ENCODE assay signal across 17 cellular contexts in genomic region chr7:76423666-76424412, GRCh38. TPM values are rescaled to one million over a fixed set of nuclear protein-coding genes. Genes with fewer than 3 reads are reported as not detected.
DNase-seq lines count a peak whose midpoint lies in the region; ATAC-seq and TF ChIP-seq lines count a peak whose summit lies in the region.
"Had no signal": no experiment of that assay in that cellular context is flagged by ENCODE, and none has a peak within 500 bp of the region (broad histone marks: within the 10 kb centered on the region; RNA-seq: fewer than 3 reads in every experiment).

No MANE protein-coding gene starts in this region.

- H3K9me3 ChIP-seq in HEK293 (ENCODE audit: control insufficient read depth, insufficient read depth, low read depth, low read length), result no peaks in the 10 kb centered on the region
- H3K9me3 ChIP-seq in T-helper 17 cell (ENCODE audit: control insufficient read depth, low read length, poor library complexity, severe bottlenecking), result no peaks in the 10 kb centered on the region
- H3K9me3 ChIP-seq: neutrophil had no signal

- ATAC-seq in T-helper 17 cell (no peak), foreskin keratinocyte (no peak)

- no peak overlapping the region for H3K27ac ChIP-seq in HEK293 (ENCODE audit: extremely low read depth, low read depth, low read length)
- peak overlapping the region; percentile 96 for H3K27ac ChIP-seq in foreskin keratinocyte
- H3K27ac ChIP-seq: neutrophil had no signal

- intact Hi-C loops in activated naive CD4-positive, alpha-beta T cell treated with anti-CD3 and anti-CD28 coated beads for 36 hours (cut with micrococcal nuclease), result no loop called here

- no peaks in the 10 kb centered on the region for H3K36me3 Mint-ChIP-seq in T-helper 17 cell (ENCODE audit: low read depth)
- H3K36me3 Mint-ChIP-seq in activated naive CD4-positive, alpha-beta T cell treated with anti-CD3 and anti-CD28 coated beads for 36 hours (ENCODE audit: low read depth), result no peaks in the 10 kb centered on the region

- H3K36me3 ChIP-seq in HEK293 (ENCODE audit: control insufficient read depth in 2 of 2, insufficient read depth in 1 of 2, low read length in 2 of 2), result no peaks in the 10 kb centered on the region
- H3K36me3 ChIP-seq: neutrophil had no signal

- peaks cover 20% of the 10 kb centered on the region for H3K4me1 Mint-ChIP-seq in T-helper 17 cell
- peaks cover 5% of the 10 kb centered on the region for H3K4me1 Mint-ChIP-seq in activated naive CD4-positive, alpha-beta T cell treated with anti-CD3 and anti-CD28 coated beads for 36 hours (ENCODE audit: low read depth)

- H3K9me3 Mint-ChIP-seq in activated naive CD4-positive, alpha-beta T cell treated with anti-CD3 and anti-CD28 coated beads for 36 hours, result no peaks in the 10 kb centered on the region
- H3K9me3 Mint-ChIP-seq: stimulated activated naive CD8-positive, alpha-beta T cell treated with anti-CD3 and anti-CD28 coated beads, Interleukin-15, Interleukin-2, amounts not matched to agents 100 ng/mL and 50 ng/mL, for 24 hours had no signal

- no peaks in the 10 kb centered on the region for H3K27me3 ChIP-seq in foreskin keratinocyte
- H3K27me3 ChIP-seq: neutrophil had no signal

- CTCF ChIA-PET in HEK293 (lab: Yijun Ruan, JAX), result interaction anchor here (0.6 to 1.0 kb wide), 3 partner anchors 9 to 93 kb away, joined by 3 to 6 read pairs (median 3); no protein-coding TSS in a partner anchor
- CTCF ChIA-PET in activated naive CD4-positive, alpha-beta T cell treated with anti-CD3 and anti-CD28 coated beads for 36 hours (lab: Charles Lee), result interaction anchor here (0.6 kb wide), 1 partner anchor 36 kb away, joined by 3 read pairs; no protein-coding TSS in a partner anchor

- H3K4me1 ChIP-seq in HEK293 (ENCODE audit: control insufficient read depth, insufficient read depth, low read length), result no peaks in the 10 kb centered on the region
- H3K4me1 ChIP-seq in foreskin keratinocyte, result peaks cover 34% of the 10 kb centered on the region

- no peak overlapping the region for H3K4me3 Mint-ChIP-seq in T-helper 17 cell
- no peak overlapping the region for H3K4me3 Mint-ChIP-seq in activated naive CD4-positive, alpha-beta T cell treated with anti-CD3 and anti-CD28 coated beads for 36 hours
- H3K4me3 Mint-ChIP-seq: stimulated activated naive CD8-positive, alpha-beta T cell treated with anti-CD3 and anti-CD28 coated beads, Interleukin-15, Interleukin-2, amounts not matched to agents 100 ng/mL and 50 ng/mL, for 24 hours had no signal

- TF ChIP-seq CTCF in HEK293 (tag by site-specific recombination; IDR thresholded peaks at IDR 0.05) (no peak), foreskin keratinocyte (conservative IDR thresholded peaks at IDR 0.05) (peak; percentile 1)

- peak overlapping the region; percentile 47 for H3K27ac Mint-ChIP-seq in T-helper 17 cell
- H3K27ac Mint-ChIP-seq in activated naive CD4-positive, alpha-beta T cell treated with anti-CD3 and anti-CD28 coated beads for 36 hours, result no peak overlapping the region
- H3K27ac Mint-ChIP-seq: stimulated activated naive CD8-positive, alpha-beta T cell treated with anti-CD3 and anti-CD28 coated beads, Interleukin-15, Interleukin-2, amounts not matched to agents 100 ng/mL and 50 ng/mL, for 24 hours had no signal

- no peak overlapping the region for H3K4me3 ChIP-seq in HEK293 (ENCODE audit: low read depth, low read length)

- peaks cover 7% of the 10 kb centered on the region for H3K27me3 Mint-ChIP-seq in T-helper 17 cell
- H3K27me3 Mint-ChIP-seq in activated naive CD4-positive, alpha-beta T cell treated with anti-CD3 and anti-CD28 coated beads for 36 hours (ENCODE audit: low read depth), result no peaks in the 10 kb centered on the region
- H3K27me3 Mint-ChIP-seq: stimulated activated naive CD8-positive, alpha-beta T cell treated with anti-CD3 and anti-CD28 coated beads, Interleukin-15, Interleukin-2, amounts not matched to agents 100 ng/mL and 50 ng/mL, for 24 hours had no signal

- DNase-seq in T-helper 17 cell, result no peak
- no peak for DNase-seq in foreskin keratinocyte
- peak; percentile 11 for DNase-seq in renal cortical epithelial cell (ENCODE audit: low read depth)
- DNase-seq in NCI-H1105 (lab: John Stamatoyannopoulos, UW), result no peak
- no peak for DNase-seq in iPS-NIHi11 (ENCODE audit: low spot score)
- no peak for DNase-seq in NCI-H2081 (lab: John Stamatoyannopoulos, UW)
- DNase-seq in activated naive CD4-positive, alpha-beta T cell treated with anti-CD3 and anti-CD28 coated beads for 36 hours, result no peak
- DNase-seq: activated T-cell treated with anti-CD3 and anti-CD28 coated beads, Interleukin-2, amount 50 U/mL, for 48 hours; central memory CD4-positive, alpha-beta T cell; Kasumi-1; left cardiac atrium; NCI-H2227 treated with DMSO at 0.1 percent for 48 hours; Right ventricle myocardium superior; stimulated activated CD4-positive, alpha-beta T cell treated with anti-CD3 and anti-CD28 coated beads, Interleukin-4, amount 100 ng/mL, for 1 hour had no signal

- POLR2A ChIA-PET in HEK293 (lab: Yijun Ruan, JAX), result interaction anchor here (0.5 to 1.4 kb wide), 2 partner anchors 39 to 64 kb away, joined by 3 to 6 read pairs; partner anchors contain the start of gene YWHAG

TF ChIP-seq in HEK293, 187 proteins besides CTCF, POLR2A, EP300 and RAD21 (continues in another document):
- TF ChIP-seq ZNF148 (tag by site-specific recombination; IDR thresholded peaks at IDR 0.05; ENCODE audit: borderline replicate concordance) (no peak), ZBTB10 (tag by site-specific recombination; IDR thresholded peaks at IDR 0.05) (no peak), ZFHX2 (tag by site-specific recombination; conservative IDR thresholded peaks at IDR 0.05) (peak; percentile 37; the same call in 1 of the 2 replicates), PRDM6 (tag by site-specific recombination; IDR thresholded peaks at IDR 0.05) (no peak)

RNA-seq across cellular contexts. Expression of gene ZP3, which starts 0.9 kb away (rescaled TPM):
- 1 to 10 TPM; 6.1 to 9.9 TPM for total RNA-seq in T-helper 17 cell
- 7.8 and 10.2 TPM in 2 replicates for total RNA-seq in foreskin keratinocyte
- 9.8 and 10.3 TPM in 2 replicates for polyA plus RNA-seq in foreskin keratinocyte
- total RNA-seq in renal cortical epithelial cell, result 3.4 and 5.0 TPM in 2 replicates
- 10 to 100 TPM; 26.6 to 32.6 TPM for total RNA-seq in activated naive CD4-positive, alpha-beta T cell treated with anti-CD3 and anti-CD28 coated beads for 36 hours
- total RNA-seq: Right ventricle myocardium superior had no signal

RNA-seq across cellular contexts. Expression of gene SSC4D, which starts 14.3 kb away (rescaled TPM):
- total RNA-seq in T-helper 17 cell (not detected), foreskin keratinocyte (1.1 and 1.5 TPM in 2 replicates), renal cortical epithelial cell (7.1 and 34.5 TPM in 2 replicates)
- 1.9 and 2.0 TPM in 2 replicates for polyA plus RNA-seq in foreskin keratinocyte
- total RNA-seq in activated naive CD4-positive, alpha-beta T cell treated with anti-CD3 and anti-CD28 coated beads for 36 hours, result under 1 TPM; 0.57 to 0.62 TPM

RNA-seq across cellular contexts. Expression of gene DTX2, which starts 37.7 kb away (rescaled TPM):
- total RNA-seq in T-helper 17 cell, result 10 to 100 TPM; 23.6 to 26.3 TPM
- total RNA-seq in foreskin keratinocyte, result 31.8 and 32.1 TPM in 2 replicates
- 38.6 and 41.0 TPM in 2 replicates for polyA plus RNA-seq in foreskin keratinocyte
- 10.2 and 10.6 TPM in 2 replicates for total RNA-seq in renal cortical epithelial cell
- total RNA-seq in activated naive CD4-positive, alpha-beta T cell treated with anti-CD3 and anti-CD28 coated beads for 36 hours, result 10 to 100 TPM; 17.9 to 22.0 TPM
